Comparison of ENCODE assay signal across 3 cellular contexts in genomic region chr11:93751001-93751400, GRCh38.
"Had no signal": no experiment of that assay in that cellular context is flagged by ENCODE, and none has a peak within 500 bp of the region (broad histone marks: within the 10 kb centered on the region; RNA-seq: fewer than 3 reads in every experiment).

No MANE protein-coding gene starts in this region.

- H3K4me3 ChIP-seq: GM12878 had no signal

- DNase-seq: GDM1, GF-D8 had no signal

- ATAC-seq: GM12878 had no signal
